Comparison of ENCODE assay signal across 1 cellular context in genomic region chr6:3825331-3825831, GRCh38.
A peak's percentile ranks its signal among the peaks of the same experiment; 100 is the strongest.
TF ChIP-seq lines count a peak whose summit lies in the region.

No MANE protein-coding gene starts in this region.

TF ChIP-seq in HepG2, 621 proteins besides CTCF, POLR2A, EP300 and RAD21 (continued from another document and continues in another):
- TF ChIP-seq, protein P1, sequence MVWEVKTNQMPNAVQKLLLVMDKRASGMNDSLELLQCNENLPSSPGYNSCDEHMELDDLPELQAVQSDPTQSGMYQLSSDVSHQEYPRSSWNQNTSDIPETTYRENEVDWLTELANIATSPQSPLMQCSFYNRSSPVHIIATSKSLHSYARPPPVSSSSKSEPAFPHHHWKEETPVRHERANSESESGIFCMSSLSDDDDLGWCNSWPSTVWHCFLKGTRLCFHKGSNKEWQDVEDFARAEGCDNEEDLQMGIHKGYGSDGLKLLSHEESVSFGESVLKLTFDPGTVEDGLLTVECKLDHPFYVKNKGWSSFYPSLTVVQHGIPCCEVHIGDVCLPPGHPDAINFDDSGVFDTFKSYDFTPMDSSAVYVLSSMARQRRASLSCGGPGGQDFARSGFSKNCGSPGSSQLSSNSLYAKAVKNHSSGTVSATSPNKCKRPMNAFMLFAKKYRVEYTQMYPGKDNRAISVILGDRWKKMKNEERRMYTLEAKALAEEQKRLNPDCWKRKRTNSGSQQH (CRISPR knock-in tag; IDR thresholded peaks at IDR 0.05; ENCODE audit: low read depth) = no peak
- TF ChIP-seq PAF1 (CRISPR knock-in tag; IDR thresholded peaks at IDR 0.05) (no peak), SRY (CRISPR knock-in tag; IDR thresholded peaks at IDR 0.05) (no peak), ZNF20 (CRISPR knock-in tag; IDR thresholded peaks at IDR 0.05) (no peak), ZNF777 (CRISPR knock-in tag; IDR thresholded peaks at IDR 0.05) (no peak), ZNF138 (CRISPR knock-in tag; IDR thresholded peaks at IDR 0.05; ENCODE audit: low read depth) (no peak), ZNF879 (CRISPR knock-in tag; IDR thresholded peaks at IDR 0.05) (no peak), SCMH1 (CRISPR knock-in tag; IDR thresholded peaks at IDR 0.05; ENCODE audit: borderline replicate concordance) (no peak), MED13 (CRISPR knock-in tag; IDR thresholded peaks at IDR 0.05) (0 out of 2 replicates have a peak, but pooled peaks have one; percentile 37), ZSCAN21 (CRISPR knock-in tag; IDR thresholded peaks at IDR 0.05; ENCODE audit: borderline replicate concordance) (peak; percentile 100), NFKB2 (CRISPR knock-in tag; IDR thresholded peaks at IDR 0.05; ENCODE audit: borderline replicate concordance) (peak; percentile 46; the same call in 1 of the 2 replicates), PBX2 (CRISPR knock-in tag; IDR thresholded peaks at IDR 0.05) (no peak), KLF13 (CRISPR knock-in tag; IDR thresholded peaks at IDR 0.05) (no peak), HMGA1 (CRISPR knock-in tag; conservative IDR thresholded peaks at IDR 0.05) (no peak), TCF7L2 (IDR thresholded peaks at IDR 0.05; ENCODE audit: low read depth, low read length) (no peak), ZNF335 (CRISPR knock-in tag; IDR thresholded peaks at IDR 0.05) (peak; percentile 53; the same call in 1 of the 2 replicates), RBM22 (optimal IDR thresholded peaks at IDR 0.05; ENCODE audit: low read length) (no peak), ASH2L (IDR thresholded peaks at IDR 0.05; ENCODE audit: insufficient read length, low read depth, low read length) (no peak), DR1 (CRISPR knock-in tag; IDR thresholded peaks at IDR 0.05) (no peak), MYNN (CRISPR knock-in tag; IDR thresholded peaks at IDR 0.05; ENCODE audit: low read depth) (no peak), ZNF160 (CRISPR knock-in tag; IDR thresholded peaks at IDR 0.05) (no peak), KLF11 (CRISPR knock-in tag; IDR thresholded peaks at IDR 0.05) (no peak), CCDC6 (CRISPR knock-in tag; IDR thresholded peaks at IDR 0.05) (peak; percentile 36; the same call in 1 of the 2 replicates), ZNF501 (CRISPR knock-in tag; IDR thresholded peaks at IDR 0.05) (no peak), GABPA (IDR thresholded peaks at IDR 0.05; ENCODE audit: low read depth, low read length) (no peak), GABPA (CRISPR knock-in tag; IDR thresholded peaks at IDR 0.05; ENCODE audit: low read depth) (no peak), ZNF567 (CRISPR knock-in tag; IDR thresholded peaks at IDR 0.05; ENCODE audit: borderline replicate concordance) (peak; percentile 83; the same call in 1 of the 2 replicates), POGZ (CRISPR knock-in tag; IDR thresholded peaks at IDR 0.05) (peak; percentile 47), ISL2 (CRISPR knock-in tag; IDR thresholded peaks at IDR 0.05) (peak; percentile 48; the same call in 1 of the 2 replicates), TBX3 (IDR thresholded peaks at IDR 0.05; ENCODE audit: borderline replicate concordance) (no peak), ZSCAN9 (CRISPR knock-in tag; IDR thresholded peaks at IDR 0.05; ENCODE audit: borderline replicate concordance) (peak; percentile 100), HOXA5 (CRISPR knock-in tag; IDR thresholded peaks at IDR 0.05) (0 out of 2 replicates have a peak, but pooled peaks have one; percentile 47), POLR2AphosphoS2 (IDR thresholded peaks at IDR 0.05; ENCODE audit: low read depth, low read length) (no peak), FLYWCH1 (CRISPR knock-in tag; IDR thresholded peaks at IDR 0.05) (no peak), TRIM24 (CRISPR knock-in tag; IDR thresholded peaks at IDR 0.05) (no peak), ZNF558 (CRISPR knock-in tag; IDR thresholded peaks at IDR 0.05; ENCODE audit: borderline replicate concordance) (0 out of 2 replicates have a peak, but pooled peaks have one; percentile 53), PAWR (CRISPR knock-in tag; IDR thresholded peaks at IDR 0.05; ENCODE audit: borderline replicate concordance) (no peak), FOXC1 (CRISPR knock-in tag; IDR thresholded peaks at IDR 0.05; ENCODE audit: borderline replicate concordance) (no peak; the same call in 1 of the 2 replicates), NFE2L2 (IDR thresholded peaks at IDR 0.05; ENCODE audit: low read length) (no peak), ZNF556 (CRISPR knock-in tag; IDR thresholded peaks at IDR 0.05; ENCODE audit: borderline replicate concordance) (peak; percentile 69; the same call in 1 of the 2 replicates), BRCA1 (CRISPR knock-in tag; IDR thresholded peaks at IDR 0.05) (no peak), FOXO1 (CRISPR knock-in tag; IDR thresholded peaks at IDR 0.05) (peak; percentile 57), SKIL (CRISPR knock-in tag; IDR thresholded peaks at IDR 0.05; ENCODE audit: borderline replicate concordance) (peak; percentile 26; the same call in 1 of the 2 replicates), ZNF75D (CRISPR knock-in tag; IDR thresholded peaks at IDR 0.05; ENCODE audit: borderline replicate concordance) (no peak), PHF8 (CRISPR knock-in tag; IDR thresholded peaks at IDR 0.05) (0 out of 2 replicates have a peak, but pooled peaks have one; percentile 21)
- TF ChIP-seq, protein P2, sequence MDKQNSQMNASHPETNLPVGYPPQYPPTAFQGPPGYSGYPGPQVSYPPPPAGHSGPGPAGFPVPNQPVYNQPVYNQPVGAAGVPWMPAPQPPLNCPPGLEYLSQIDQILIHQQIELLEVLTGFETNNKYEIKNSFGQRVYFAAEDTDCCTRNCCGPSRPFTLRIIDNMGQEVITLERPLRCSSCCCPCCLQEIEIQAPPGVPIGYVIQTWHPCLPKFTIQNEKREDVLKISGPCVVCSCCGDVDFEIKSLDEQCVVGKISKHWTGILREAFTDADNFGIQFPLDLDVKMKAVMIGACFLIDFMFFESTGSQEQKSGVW (CRISPR knock-in tag; IDR thresholded peaks at IDR 0.05; ENCODE audit: borderline replicate concordance) = no peak
- TF ChIP-seq, protein P3, sequence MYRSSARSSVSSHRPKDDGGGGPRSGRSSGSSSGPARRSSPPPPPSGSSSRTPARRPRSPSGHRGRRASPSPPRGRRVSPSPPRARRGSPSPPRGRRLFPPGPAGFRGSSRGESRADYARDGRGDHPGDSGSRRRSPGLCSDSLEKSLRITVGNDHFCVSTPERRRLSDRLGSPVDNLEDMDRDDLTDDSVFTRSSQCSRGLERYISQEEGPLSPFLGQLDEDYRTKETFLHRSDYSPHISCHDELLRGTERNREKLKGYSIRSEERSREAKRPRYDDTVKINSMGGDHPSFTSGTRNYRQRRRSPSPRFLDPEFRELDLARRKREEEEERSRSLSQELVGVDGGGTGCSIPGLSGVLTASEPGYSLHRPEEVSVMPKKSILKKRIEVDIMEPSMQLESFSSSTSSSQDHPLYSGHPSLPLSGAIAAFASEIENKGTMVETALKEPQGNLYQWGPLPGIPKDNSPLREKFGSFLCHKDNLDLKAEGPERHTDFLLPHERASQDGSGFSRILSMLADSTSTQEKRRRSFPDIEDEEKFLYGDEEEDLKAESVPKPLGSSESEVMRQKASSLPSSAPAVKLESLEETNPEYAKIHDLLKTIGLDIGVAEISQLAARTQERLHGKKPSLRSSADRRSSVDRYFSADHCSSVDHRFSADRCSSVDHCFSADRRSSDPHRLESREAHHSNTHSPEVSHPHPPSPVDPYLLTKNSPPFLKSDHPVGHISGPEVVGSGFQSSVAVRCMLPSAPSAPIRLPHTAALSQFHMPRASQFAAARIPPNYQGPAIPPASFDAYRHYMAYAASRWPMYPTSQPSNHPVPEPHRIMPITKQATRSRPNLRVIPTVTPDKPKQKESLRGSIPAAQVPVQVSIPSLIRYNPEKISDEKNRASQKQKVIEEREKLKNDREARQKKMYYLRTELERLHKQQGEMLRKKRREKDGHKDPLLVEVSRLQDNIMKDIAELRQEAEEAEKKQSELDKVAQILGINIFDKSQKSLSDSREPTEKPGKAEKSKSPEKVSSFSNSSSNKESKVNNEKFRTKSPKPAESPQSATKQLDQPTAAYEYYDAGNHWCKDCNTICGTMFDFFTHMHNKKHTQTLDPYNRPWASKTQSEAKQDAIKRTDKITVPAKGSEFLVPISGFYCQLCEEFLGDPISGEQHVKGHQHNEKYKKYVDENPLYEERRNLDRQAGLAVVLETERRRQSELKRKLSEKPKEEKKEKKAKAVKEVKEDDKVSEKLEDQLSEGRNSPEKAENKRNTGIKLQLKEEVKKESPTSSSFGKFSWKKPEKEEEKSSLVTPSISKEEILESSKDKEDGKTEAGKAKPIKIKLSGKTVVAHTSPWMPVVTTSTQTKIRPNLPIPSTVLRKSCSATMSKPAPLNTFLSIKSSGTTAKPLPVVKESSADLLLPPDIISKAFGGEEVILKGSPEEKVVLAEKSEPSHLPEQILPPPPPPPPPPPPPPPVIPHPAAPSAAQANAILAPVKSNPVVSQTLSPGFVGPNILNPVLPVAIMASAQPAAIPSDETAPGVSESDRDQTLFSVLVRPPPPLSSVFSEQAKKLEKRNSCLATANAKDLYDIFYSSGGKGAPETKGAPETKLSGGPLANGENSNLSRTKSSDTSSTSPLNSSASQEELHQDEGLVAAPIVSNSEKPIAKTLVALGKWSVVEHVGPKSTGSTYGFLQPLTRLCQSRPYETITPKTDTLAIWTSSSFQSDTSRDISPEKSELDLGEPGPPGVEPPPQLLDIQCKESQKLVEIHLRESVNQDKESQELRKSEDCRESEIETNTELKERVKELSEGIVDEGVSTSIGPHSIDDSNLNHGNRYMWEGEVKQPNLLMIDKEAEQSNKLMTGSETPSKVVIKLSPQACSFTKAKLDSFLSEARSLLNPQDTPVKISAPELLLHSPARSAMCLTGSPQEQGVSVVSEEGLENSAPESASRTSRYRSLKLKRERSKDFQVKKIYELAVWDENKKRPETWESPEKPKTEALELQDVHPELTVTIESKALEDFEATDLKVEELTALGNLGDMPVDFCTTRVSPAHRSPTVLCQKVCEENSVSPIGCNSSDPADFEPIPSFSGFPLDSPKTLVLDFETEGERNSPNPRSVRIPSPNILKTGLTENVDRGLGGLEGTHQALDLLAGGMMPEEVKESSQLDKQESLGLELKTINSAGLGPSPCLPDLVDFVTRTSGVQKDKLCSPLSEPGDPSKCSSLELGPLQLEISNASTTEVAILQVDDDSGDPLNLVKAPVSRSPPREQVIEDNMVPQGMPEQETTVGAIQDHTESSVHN (CRISPR knock-in tag; IDR thresholded peaks at IDR 0.05) = no peak
- TF ChIP-seq, protein P4, sequence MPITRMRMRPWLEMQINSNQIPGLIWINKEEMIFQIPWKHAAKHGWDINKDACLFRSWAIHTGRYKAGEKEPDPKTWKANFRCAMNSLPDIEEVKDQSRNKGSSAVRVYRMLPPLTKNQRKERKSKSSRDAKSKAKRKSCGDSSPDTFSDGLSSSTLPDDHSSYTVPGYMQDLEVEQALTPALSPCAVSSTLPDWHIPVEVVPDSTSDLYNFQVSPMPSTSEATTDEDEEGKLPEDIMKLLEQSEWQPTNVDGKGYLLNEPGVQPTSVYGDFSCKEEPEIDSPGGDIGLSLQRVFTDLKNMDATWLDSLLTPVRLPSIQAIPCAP (CRISPR knock-in tag; IDR thresholded peaks at IDR 0.05; ENCODE audit: low read depth) = no peak
- TF ChIP-seq, protein P5, sequence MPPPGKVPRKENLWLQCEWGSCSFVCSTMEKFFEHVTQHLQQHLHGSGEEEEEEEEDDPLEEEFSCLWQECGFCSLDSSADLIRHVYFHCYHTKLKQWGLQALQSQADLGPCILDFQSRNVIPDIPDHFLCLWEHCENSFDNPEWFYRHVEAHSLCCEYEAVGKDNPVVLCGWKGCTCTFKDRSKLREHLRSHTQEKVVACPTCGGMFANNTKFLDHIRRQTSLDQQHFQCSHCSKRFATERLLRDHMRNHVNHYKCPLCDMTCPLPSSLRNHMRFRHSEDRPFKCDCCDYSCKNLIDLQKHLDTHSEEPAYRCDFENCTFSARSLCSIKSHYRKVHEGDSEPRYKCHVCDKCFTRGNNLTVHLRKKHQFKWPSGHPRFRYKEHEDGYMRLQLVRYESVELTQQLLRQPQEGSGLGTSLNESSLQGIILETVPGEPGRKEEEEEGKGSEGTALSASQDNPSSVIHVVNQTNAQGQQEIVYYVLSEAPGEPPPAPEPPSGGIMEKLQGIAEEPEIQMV (CRISPR knock-in tag; IDR thresholded peaks at IDR 0.05; ENCODE audit: low read depth) = 0 out of 2 replicates have a peak, but pooled peaks have one; percentile 49
- TF ChIP-seq, protein P6, sequence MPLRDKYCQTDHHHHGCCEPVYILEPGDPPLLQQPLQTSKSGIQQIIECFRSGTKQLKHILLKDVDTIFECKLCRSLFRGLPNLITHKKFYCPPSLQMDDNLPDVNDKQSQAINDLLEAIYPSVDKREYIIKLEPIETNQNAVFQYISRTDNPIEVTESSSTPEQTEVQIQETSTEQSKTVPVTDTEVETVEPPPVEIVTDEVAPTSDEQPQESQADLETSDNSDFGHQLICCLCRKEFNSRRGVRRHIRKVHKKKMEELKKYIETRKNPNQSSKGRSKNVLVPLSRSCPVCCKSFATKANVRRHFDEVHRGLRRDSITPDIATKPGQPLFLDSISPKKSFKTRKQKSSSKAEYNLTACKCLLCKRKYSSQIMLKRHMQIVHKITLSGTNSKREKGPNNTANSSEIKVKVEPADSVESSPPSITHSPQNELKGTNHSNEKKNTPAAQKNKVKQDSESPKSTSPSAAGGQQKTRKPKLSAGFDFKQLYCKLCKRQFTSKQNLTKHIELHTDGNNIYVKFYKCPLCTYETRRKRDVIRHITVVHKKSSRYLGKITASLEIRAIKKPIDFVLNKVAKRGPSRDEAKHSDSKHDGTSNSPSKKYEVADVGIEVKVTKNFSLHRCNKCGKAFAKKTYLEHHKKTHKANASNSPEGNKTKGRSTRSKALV (CRISPR knock-in tag; IDR thresholded peaks at IDR 0.05) = no peak; the same call in 1 of the 2 replicates
- TF ChIP-seq, protein P7, sequence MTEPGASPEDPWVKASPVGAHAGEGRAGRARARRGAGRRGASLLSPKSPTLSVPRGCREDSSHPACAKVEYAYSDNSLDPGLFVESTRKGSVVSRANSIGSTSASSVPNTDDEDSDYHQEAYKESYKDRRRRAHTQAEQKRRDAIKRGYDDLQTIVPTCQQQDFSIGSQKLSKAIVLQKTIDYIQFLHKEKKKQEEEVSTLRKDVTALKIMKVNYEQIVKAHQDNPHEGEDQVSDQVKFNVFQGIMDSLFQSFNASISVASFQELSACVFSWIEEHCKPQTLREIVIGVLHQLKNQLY (CRISPR knock-in tag; IDR thresholded peaks at IDR 0.05) = no peak
